ENCODE assay signal across 12 cellular contexts in the genomic region with DNA sequence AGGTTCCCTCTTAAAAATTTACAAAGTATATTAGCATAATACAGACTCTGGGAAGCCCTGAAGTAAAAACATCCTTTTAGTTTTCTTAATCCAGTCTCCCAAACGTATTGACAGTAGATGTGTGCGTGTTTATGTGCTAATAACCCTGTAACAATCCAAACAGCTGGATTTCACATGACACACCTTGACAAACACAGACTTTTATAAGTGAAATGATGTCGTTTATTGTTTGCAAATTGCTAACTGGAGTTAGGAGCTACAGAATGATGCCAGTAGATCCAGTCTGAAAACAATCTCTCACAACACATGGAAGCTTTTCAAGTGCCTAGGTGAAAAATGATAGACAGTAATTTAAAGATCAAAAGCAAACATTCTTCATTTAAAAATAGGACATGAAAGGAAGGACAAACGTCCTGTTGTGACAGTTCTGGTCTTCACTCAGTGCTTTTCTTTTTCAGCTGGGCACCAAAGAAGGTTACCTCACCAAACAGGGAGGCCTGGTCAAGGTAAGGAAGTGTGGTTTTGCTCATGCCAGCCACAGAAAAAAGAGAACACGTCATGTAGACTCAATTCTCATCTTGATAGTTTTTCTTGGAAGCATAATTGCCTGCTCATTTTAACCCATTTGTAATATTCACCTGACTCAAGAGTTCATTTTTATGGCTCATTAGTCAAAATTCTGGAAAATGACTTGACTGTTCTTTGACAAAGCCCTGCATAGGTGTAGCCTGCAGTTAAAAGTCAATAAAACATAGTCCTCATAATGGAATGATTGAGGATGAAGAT. TPM values are rescaled to one million over a fixed set of nuclear protein-coding genes. Genes with fewer than 3 reads are reported as not detected.
DNase-seq lines count a peak whose midpoint lies in the region; ATAC-seq and TF ChIP-seq lines count a peak whose summit lies in the region.
"Had no signal": no experiment of that assay in that cellular context is flagged by ENCODE, and none has a peak within 500 bp of the region (broad histone marks: within the 10 kb centered on the region; RNA-seq: fewer than 3 reads in every experiment).

No MANE protein-coding gene starts in this region.

- CTCF ChIA-PET in activated CD8-positive, alpha-beta T cell treated with anti-CD3 and anti-CD28 coated beads, Interleukin-2, amount 10 ng/mL, durations not matched to agents 7 days and 5 days (lab: Charles Lee): interaction anchor here (1.3 to 1.6 kb wide), 4 partner anchors 12 to 53 kb away, joined by 3 to 7 read pairs (median 3); no protein-coding TSS in a partner anchor

- no peak overlapping the region for H3K4me3 ChIP-seq in upper lobe of right lung

- ATAC-seq in GM19452 (IDR thresholded peaks at IDR 0.05; ENCODE audit: unreplicated experiment) (peak; percentile 57), HG03460 (IDR thresholded peaks at IDR 0.05; ENCODE audit: unreplicated experiment) (peak; percentile 59), upper lobe of right lung (no peak)
- ATAC-seq in activated CD8-positive, alpha-beta T cell treated with anti-CD3 and anti-CD28 coated beads, Interleukin-2, amount 10 ng/mL, durations not matched to agents 7 days and 5 days: peak; percentile 24

- POLR2A ChIA-PET in activated CD8-positive, alpha-beta T cell treated with anti-CD3 and anti-CD28 coated beads, Interleukin-2, amount 10 ng/mL, durations not matched to agents 7 days and 5 days (lab: Charles Lee): interaction anchor here (1.2 to 1.8 kb wide), 2 partner anchors 44 to 85 kb away, joined by 3 to 6 read pairs; a partner anchor contains a TSS

- no peaks in the 10 kb centered on the region for H3K27me3 ChIP-seq in upper lobe of right lung

- H3K27ac Mint-ChIP-seq in activated CD8-positive, alpha-beta T cell treated with anti-CD3 and anti-CD28 coated beads, Interleukin-2, amount 10 ng/mL, durations not matched to agents 7 days and 5 days: peak overlapping the region; percentile 49

- no peak for TF ChIP-seq CTCF in upper lobe of right lung (IDR thresholded peaks at IDR 0.05)

- no peaks in the 10 kb centered on the region for H3K4me1 ChIP-seq in upper lobe of right lung
- H3K4me1 ChIP-seq: parathyroid adenoma had no signal

- no peak overlapping the region for H3K27ac ChIP-seq in upper lobe of right lung
- H3K27ac ChIP-seq: parathyroid adenoma, WERI-Rb-1 had no signal

- no peaks in the 10 kb centered on the region for H3K27me3 Mint-ChIP-seq in activated CD8-positive, alpha-beta T cell treated with anti-CD3 and anti-CD28 coated beads, Interleukin-2, amount 10 ng/mL, durations not matched to agents 7 days and 5 days (ENCODE audit: low read depth)

- H3K4me1 Mint-ChIP-seq in activated CD8-positive, alpha-beta T cell treated with anti-CD3 and anti-CD28 coated beads, Interleukin-2, amount 10 ng/mL, durations not matched to agents 7 days and 5 days (ENCODE audit: low read depth): peaks cover 30% of the 10 kb centered on the region

- H3K9me3 ChIP-seq in upper lobe of right lung: no peaks in the 10 kb centered on the region

- H3K36me3 ChIP-seq in upper lobe of right lung: no peaks in the 10 kb centered on the region
- H3K36me3 ChIP-seq: WERI-Rb-1 had no signal

- peak overlapping the region; percentile 40 for H3K4me3 Mint-ChIP-seq in activated CD8-positive, alpha-beta T cell treated with anti-CD3 and anti-CD28 coated beads, Interleukin-2, amount 10 ng/mL, durations not matched to agents 7 days and 5 days

- intact Hi-C loops in upper lobe of right lung (cut with DNase I): no loop called here

- DNase-seq in DMS53 treated with DMSO at 0.1 percent for 48 hours (lab: John Stamatoyannopoulos, UW; ENCODE audit: unreplicated experiment): peak; percentile 62
- DNase-seq in activated CD8-positive, alpha-beta T cell treated with anti-CD3 and anti-CD28 coated beads, Interleukin-2, amount 10 ng/mL, durations not matched to agents 7 days and 5 days: peak; percentile 33
- DNase-seq in NCI-H1436 treated with DMSO at 0.1 percent for 48 hours (lab: John Stamatoyannopoulos, UW): no peak
- no peak for DNase-seq in COLO829 (ENCODE audit: low spot score)
- no peak for DNase-seq in stimulated activated CD8-positive, alpha-beta memory T cell treated with anti-CD3 and anti-CD28 coated beads, Interleukin-4, amount 100 ng/mL, for 48 hours
- DNase-seq in upper lobe of right lung: no peak
- DNase-seq: DMS153, NCI-H446 treated with DMSO at 0.1 percent for 48 hours, WERI-Rb-1 had no signal

- no peaks in the 10 kb centered on the region for H3K9me3 Mint-ChIP-seq in activated CD8-positive, alpha-beta T cell treated with anti-CD3 and anti-CD28 coated beads, Interleukin-2, amount 10 ng/mL, durations not matched to agents 7 days and 5 days (ENCODE audit: insufficient read depth)

- peaks cover 57% of the 10 kb centered on the region for H3K36me3 Mint-ChIP-seq in activated CD8-positive, alpha-beta T cell treated with anti-CD3 and anti-CD28 coated beads, Interleukin-2, amount 10 ng/mL, durations not matched to agents 7 days and 5 days (ENCODE audit: low read depth)

RNA-seq across cellular contexts. Expression of a gene that starts 32.9 kb away (rescaled TPM):
- total RNA-seq in activated CD8-positive, alpha-beta T cell treated with anti-CD3 and anti-CD28 coated beads, Interleukin-2, amount 10 ng/mL, durations not matched to agents 7 days and 5 days: 10 to 100 TPM; 26.8 to 28.8 TPM
- 43.5 TPM for total RNA-seq in upper lobe of right lung

RNA-seq across cellular contexts. Expression of a gene that starts 44.7 kb away (rescaled TPM):
- total RNA-seq in activated CD8-positive, alpha-beta T cell treated with anti-CD3 and anti-CD28 coated beads, Interleukin-2, amount 10 ng/mL, durations not matched to agents 7 days and 5 days: 10 to 100 TPM; 16.7 to 17.5 TPM
- 8.9 TPM for total RNA-seq in upper lobe of right lung

Comparison
In these comparisons a context has a peak if more than half of its experiments do, and no peak if none do; other contexts are left out.
1. DNase-seq: peak in DMS53 treated with DMSO at 0.1 percent for 48 hours (single experiment) and activated CD8-positive, alpha-beta T cell treated with anti-CD3 and anti-CD28 coated beads, Interleukin-2, amount 10 ng/mL, durations not matched to agents 7 days and 5 days (single experiment); none in NCI-H1436 treated with DMSO at 0.1 percent for 48 hours (single experiment), COLO829 (single experiment), stimulated activated CD8-positive, alpha-beta memory T cell treated with anti-CD3 and anti-CD28 coated beads, Interleukin-4, amount 100 ng/mL, for 48 hours (single experiment) and upper lobe of right lung (single experiment).